ENCODE assay signal across 10 cellular contexts in the genomic region with DNA sequence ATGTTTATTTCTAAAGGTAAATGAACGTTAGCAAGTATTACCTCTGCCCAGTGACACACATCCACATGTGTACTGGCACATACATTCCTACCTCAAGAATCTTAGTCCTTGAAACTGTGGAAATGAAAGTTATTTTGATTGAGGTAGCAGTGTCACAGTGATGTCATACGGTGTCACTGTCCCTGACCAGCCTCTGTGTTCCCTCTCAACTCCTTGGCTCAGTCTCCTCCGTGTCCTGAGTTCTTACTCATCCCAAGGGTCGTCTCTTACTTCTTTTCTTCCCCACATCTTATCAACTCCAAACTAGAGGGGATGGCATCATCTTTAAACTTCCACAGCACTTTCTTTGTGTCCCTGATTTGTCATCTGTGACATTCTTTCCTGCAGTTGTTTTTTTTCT. TPM values are rescaled to one million over a fixed set of nuclear protein-coding genes. Genes with fewer than 3 reads are reported as not detected.
DNase-seq lines count a peak whose midpoint lies in the region; ATAC-seq and TF ChIP-seq lines count a peak whose summit lies in the region.
"Had no signal": no experiment of that assay in that cellular context is flagged by ENCODE, and none has a peak within 500 bp of the region (broad histone marks: within the 10 kb centered on the region; RNA-seq: fewer than 3 reads in every experiment).

No MANE protein-coding gene starts in this region.

- H3K36me3 ChIP-seq in left lung = no peaks in the 10 kb centered on the region

- H3K4me3 Mint-ChIP-seq in activated naive CD8-positive, alpha-beta T cell treated with anti-CD3 and anti-CD28 coated beads for 36 hours = peak overlapping the region; percentile 92
- peak overlapping the region; percentile 86 to 92 for H3K4me3 Mint-ChIP-seq in stimulated activated naive CD8-positive, alpha-beta T cell treated with anti-CD3 and anti-CD28 coated beads, Interleukin-15, amount 100 ng/mL, for 72 hours

- H3K4me3 ChIP-seq in left lung = no peak overlapping the region

- peaks cover 67% of the 10 kb centered on the region for H3K4me1 Mint-ChIP-seq in activated naive CD8-positive, alpha-beta T cell treated with anti-CD3 and anti-CD28 coated beads for 36 hours
- peaks cover 76% of the 10 kb centered on the region for H3K4me1 Mint-ChIP-seq in stimulated activated naive CD8-positive, alpha-beta T cell treated with anti-CD3 and anti-CD28 coated beads, Interleukin-15, amount 100 ng/mL, for 72 hours

- ATAC-seq in left lung = no peak
- ATAC-seq in stimulated activated naive CD8-positive, alpha-beta T cell treated with anti-CD3 and anti-CD28 coated beads, Interleukin-15, amount 100 ng/mL, for 72 hours = no peak
- ATAC-seq in HG03520 (IDR thresholded peaks at IDR 0.05; ENCODE audit: unreplicated experiment) = no peak

- peak; percentile 67 for DNase-seq in activated effector memory CD4-positive, alpha-beta T cell treated with anti-CD3 and anti-CD28 coated beads, Interleukin-2, amount 50 U/mL, for 16 hours
- DNase-seq in activated effector memory CD4-positive, alpha-beta T cell treated with Interleukin-2 at 50 U/mL for 16 hours = no peak
- no peak for DNase-seq in activated naive CD8-positive, alpha-beta T cell treated with anti-CD3 and anti-CD28 coated beads for 36 hours
- DNase-seq in left lung (no peak), hypothalamus (lab: John Stamatoyannopoulos, UW) (no peak), NCI-H1417 treated with DMSO at 0.1 percent for 48 hours (lab: John Stamatoyannopoulos, UW) (no peak)
- DNase-seq in stimulated activated naive CD8-positive, alpha-beta T cell treated with anti-CD3 and anti-CD28 coated beads, Interleukin-15, amount 100 ng/mL, for 72 hours = no peak
- DNase-seq: NCI-H526 had no signal

- peak overlapping the region; percentile 99 for H3K27ac Mint-ChIP-seq in activated naive CD8-positive, alpha-beta T cell treated with anti-CD3 and anti-CD28 coated beads for 36 hours
- H3K27ac Mint-ChIP-seq in stimulated activated naive CD8-positive, alpha-beta T cell treated with anti-CD3 and anti-CD28 coated beads, Interleukin-15, amount 100 ng/mL, for 72 hours = peak overlapping the region; percentile 43 to 95

- H3K9me3 Mint-ChIP-seq in activated naive CD8-positive, alpha-beta T cell treated with anti-CD3 and anti-CD28 coated beads for 36 hours = no peaks in the 10 kb centered on the region
- H3K9me3 Mint-ChIP-seq in stimulated activated naive CD8-positive, alpha-beta T cell treated with anti-CD3 and anti-CD28 coated beads, Interleukin-15, amount 100 ng/mL, for 72 hours = no peaks in the 10 kb centered on the region

- peaks cover 63% of the 10 kb centered on the region for H3K36me3 Mint-ChIP-seq in activated naive CD8-positive, alpha-beta T cell treated with anti-CD3 and anti-CD28 coated beads for 36 hours

- peaks cover 13 to 39% of the 10 kb centered on the region in 2 donors for H3K4me1 ChIP-seq in left lung

- H3K27me3 ChIP-seq in left lung = no peaks in the 10 kb centered on the region

- H3K27me3 Mint-ChIP-seq in activated naive CD8-positive, alpha-beta T cell treated with anti-CD3 and anti-CD28 coated beads for 36 hours = no peaks in the 10 kb centered on the region
- H3K27me3 Mint-ChIP-seq in stimulated activated naive CD8-positive, alpha-beta T cell treated with anti-CD3 and anti-CD28 coated beads, Interleukin-15, amount 100 ng/mL, for 72 hours = no peaks in the 10 kb centered on the region

- H3K27ac ChIP-seq in left lung = peak overlapping the region; percentile 4 to 81
- H3K27ac ChIP-seq: KMS-11 had no signal

- no peaks in the 10 kb centered on the region for H3K9me3 ChIP-seq in left lung

- intact Hi-C loops in left lung (cut with DNase I) = no loop called here

- TF ChIP-seq CTCF in left lung (IDR thresholded peaks at IDR 0.05) = no peak

RNA-seq across cellular contexts. Expression of gene NCK2, which starts 3.3 kb away (rescaled TPM):
- total RNA-seq in activated naive CD8-positive, alpha-beta T cell treated with anti-CD3 and anti-CD28 coated beads for 36 hours = 10 to 100 TPM; 76.1 to 78.1 TPM
- 10 to 100 TPM; 37.6 to 43.5 TPM for total RNA-seq in left lung
